10 cellular contexts compared by ENCODE assay signal in the genomic region with DNA sequence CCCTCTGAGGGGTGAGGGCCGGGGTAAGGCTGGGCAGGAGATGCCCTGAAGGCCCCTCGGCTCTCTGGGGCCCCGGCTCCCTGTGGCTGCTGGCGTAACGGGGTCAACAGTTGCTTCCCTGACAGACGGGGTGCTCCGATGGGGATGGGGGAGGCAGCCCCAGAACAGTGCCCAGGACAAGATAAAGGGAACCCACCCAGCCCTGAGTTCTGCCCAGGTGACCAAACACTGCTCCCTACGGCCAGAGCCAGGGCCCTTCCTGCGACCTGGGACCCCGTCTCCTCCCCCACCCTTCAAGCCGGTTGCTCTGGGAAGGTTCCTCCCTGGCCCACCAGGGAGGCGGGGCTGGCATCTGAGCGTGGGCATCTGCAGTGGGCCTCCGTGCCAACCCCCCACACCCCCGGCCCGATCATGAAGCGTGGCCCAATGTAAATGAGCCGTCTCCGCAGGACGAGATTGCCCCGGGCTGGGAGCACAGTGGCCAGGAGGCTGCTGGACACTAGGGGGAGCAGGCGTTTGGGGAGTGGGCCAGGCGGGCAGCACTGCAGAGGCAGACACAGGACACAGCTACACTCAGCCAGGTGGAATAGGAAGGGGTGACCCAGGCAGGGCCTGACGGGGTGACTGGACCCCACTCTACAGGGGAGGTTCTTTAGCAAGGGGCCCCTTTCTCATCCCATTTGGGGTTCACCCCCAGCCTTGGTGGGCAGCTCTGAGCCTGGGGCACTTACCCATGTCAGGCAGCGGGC. TPM values are rescaled to one million over a fixed set of nuclear protein-coding genes. Genes with fewer than 3 reads are reported as not detected.
DNase-seq lines count a peak whose midpoint lies in the region; ATAC-seq, FAIRE-seq and TF ChIP-seq lines count a peak whose summit lies in the region.
"Had no signal": no experiment of that assay in that cellular context is flagged by ENCODE, and none has a peak within 500 bp of the region (broad histone marks: within the 10 kb centered on the region; RNA-seq: fewer than 3 reads in every experiment).

No MANE protein-coding gene starts in this region.

- no peak overlapping the region for H3K4me3 ChIP-seq in GM12865 (ENCODE audit: low read depth, low read length)
- no peak overlapping the region for H3K4me3 ChIP-seq in gastroesophageal sphincter
- no peak overlapping the region for H3K4me3 ChIP-seq in retinal pigment epithelial cell (ENCODE audit: low read length)

- WGBS in gastroesophageal sphincter (ENCODE audit: low coverage in 1 of 2), 2 donors, result 24% methylated on average over 2 of the region's 25 CpGs; no CpG with 5 or more reads in 1 of the 2 donors

- POLR2A ChIA-PET in RWPE1 (lab: Yijun Ruan, JAX; ENCODE audit: low non-redundant PET), result no interaction called here

- H3K9me3 ChIP-seq in gastroesophageal sphincter, result no peaks in the 10 kb centered on the region

- TF ChIP-seq CTCF in GM12865 (IDR thresholded peaks at IDR 0.05; ENCODE audit: insufficient read depth, low read depth, low read length, missing control alignments), result peak; percentile 8
- no peak for TF ChIP-seq CTCF in RWPE1 (conservative IDR thresholded peaks at IDR 0.05; ENCODE audit: low read depth)
- TF ChIP-seq CTCF in gastroesophageal sphincter (IDR thresholded peaks at IDR 0.05), result peak in 3 of 4 experiments; percentile 16 to 51 (median 35)
- TF ChIP-seq CTCF in retinal pigment epithelial cell (conservative IDR thresholded peaks at IDR 0.05; ENCODE audit: low read depth, low read length), result peak; percentile 88

- TF ChIP-seq POLR2A in gastroesophageal sphincter (IDR thresholded peaks at IDR 0.05), result no peak
- no peak for TF ChIP-seq POLR2A in GM12891 (IDR thresholded peaks at IDR 0.05; ENCODE audit: low read depth, low read length)

- FAIRE-seq in GM12891 (lab: Jason Lieb, UNC), result no peak

- CTCF ChIA-PET in RWPE1 (lab: Yijun Ruan, JAX), result interaction anchor here (0.6 to 0.7 kb wide), 3 partner anchors 15 to 134 kb away, joined by 3 to 4 read pairs (median 3); no protein-coding TSS in a partner anchor

- H3K36me3 ChIP-seq in gastroesophageal sphincter, result no peaks in the 10 kb centered on the region

- DNase-seq in GM12865 (ENCODE audit: low read depth) (no peak), RWPE1 (ENCODE audit: low spot score) (no peak), retinal pigment epithelial cell (ENCODE audit: low read depth) (no peak), HPDE6-E6E7 (ENCODE audit: extremely low spot score) (no peak), GM12891 (ENCODE audit: insufficient read length, low spot score) (no peak)
- DNase-seq: activated CD4-positive, alpha-beta T cell treated with anti-CD3 and anti-CD28 coated beads, Interleukin-2, amount 50 U/mL, for 1 hour; stimulated activated CD4-positive, alpha-beta T cell treated with anti-CD3 and anti-CD28 coated beads, Interleukin-2, amount 100 ng/mL, for 24 hours had no signal

- peaks cover 0 to 14% (median 0%) of the 10 kb centered on the region in 3 donors for H3K4me1 ChIP-seq in gastroesophageal sphincter

- no peak for TF ChIP-seq EP300 in gastroesophageal sphincter (IDR thresholded peaks at IDR 0.05)

- peaks cover 63% of the 10 kb centered on the region for H3K27me3 ChIP-seq in gastroesophageal sphincter

- ATAC-seq in gastroesophageal sphincter (no peak), GM21390 (IDR thresholded peaks at IDR 0.05; ENCODE audit: unreplicated experiment) (no peak), HG02798 (IDR thresholded peaks at IDR 0.05; ENCODE audit: poor library complexity, unreplicated experiment) (no peak)

- H3K27ac ChIP-seq in RWPE1, result peak overlapping the region; percentile 89
- H3K27ac ChIP-seq in gastroesophageal sphincter, result no peak overlapping the region

TF ChIP-seq in GM12891, 5 proteins besides CTCF, POLR2A, EP300 and RAD21:
- TF ChIP-seq POLR2AphosphoS5 (IDR thresholded peaks at IDR 0.05; ENCODE audit: low read depth, low read length), result no peak

RNA-seq across cellular contexts. Expression of a gene that starts 1.1 kb away (rescaled TPM):
- total RNA-seq in gastroesophageal sphincter, result under 1 TPM in 2 of 4 donors, not detected in 2; 0.16 to 0.39 TPM
- polyA plus RNA-seq in GM12891 (2012; ENCODE audit: low read depth, missing spikeins), result 0.05 TPM

RNA-seq across cellular contexts. Expression of a gene that starts 16.1 kb away (rescaled TPM):
- total RNA-seq in gastroesophageal sphincter, result 10 to 100 TPM; 16.2 to 24.0 (median 20.7) TPM
- polyA plus RNA-seq in GM12891 (2012; ENCODE audit: low read depth, missing spikeins), result 106 TPM

RNA-seq across cellular contexts. Expression of a gene that starts 16.7 kb away (rescaled TPM):
- 10 to 100 TPM in 1 of 4 donors, 1 to 10 TPM in 3; 5.0 to 17.0 (median 7.8) TPM for total RNA-seq in gastroesophageal sphincter
- 5.4 TPM for polyA plus RNA-seq in GM12891 (2012; ENCODE audit: low read depth, missing spikeins)
